In the genomic region with DNA sequence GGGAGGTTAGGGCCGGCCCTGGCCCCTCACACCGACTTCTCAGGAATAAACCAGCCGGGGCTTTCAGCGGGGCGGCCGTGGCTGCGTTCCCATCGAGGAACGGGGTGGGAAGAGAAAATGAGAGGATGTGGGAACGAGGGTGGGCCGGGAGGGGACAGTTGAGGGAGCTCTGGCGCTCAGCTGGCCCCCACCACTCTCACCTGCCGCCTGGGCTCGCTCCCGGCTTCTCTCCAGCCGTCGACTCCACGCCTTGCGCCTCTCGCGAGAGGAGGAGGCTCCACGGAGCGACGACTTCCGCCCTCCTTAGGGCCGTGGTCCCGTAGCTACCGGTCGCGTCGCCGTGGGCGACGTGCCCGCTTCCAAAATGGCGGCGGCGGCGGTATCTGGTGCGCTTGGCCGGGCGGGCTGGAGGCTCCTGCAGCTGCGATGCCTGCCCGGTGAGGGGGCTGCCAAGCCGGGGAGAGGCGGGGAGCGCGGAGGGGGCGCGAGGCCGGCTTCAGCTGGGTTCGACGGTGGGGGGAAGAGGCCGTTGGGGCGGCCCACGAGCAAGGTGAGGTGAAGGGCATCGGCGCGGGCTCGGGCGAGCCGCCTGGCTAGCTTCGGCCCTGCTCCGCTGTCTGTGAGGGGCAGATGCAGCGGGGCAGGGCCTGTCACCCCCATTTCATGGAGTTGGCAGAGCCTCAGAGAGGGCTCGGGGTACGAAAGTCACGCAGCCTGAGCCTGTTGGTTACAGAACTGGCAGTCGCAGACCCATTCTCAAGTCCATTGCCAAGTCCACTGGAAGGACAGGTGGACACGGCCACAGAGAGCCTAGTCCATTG, we compare ENCODE assay signal across 8 cellular contexts. TPM values are rescaled to one million over a fixed set of nuclear protein-coding genes. Genes with fewer than 3 reads are reported as not detected.
DNase-seq lines count a peak whose midpoint lies in the region; ATAC-seq and TF ChIP-seq lines count a peak whose summit lies in the region.

Gene CIAPIN1, minus strand, starts transcription at position 244 of the 821 bp plus-strand sequence. CDS start 6,457 bp downstream, outside the sequence.
A gene with protein sequence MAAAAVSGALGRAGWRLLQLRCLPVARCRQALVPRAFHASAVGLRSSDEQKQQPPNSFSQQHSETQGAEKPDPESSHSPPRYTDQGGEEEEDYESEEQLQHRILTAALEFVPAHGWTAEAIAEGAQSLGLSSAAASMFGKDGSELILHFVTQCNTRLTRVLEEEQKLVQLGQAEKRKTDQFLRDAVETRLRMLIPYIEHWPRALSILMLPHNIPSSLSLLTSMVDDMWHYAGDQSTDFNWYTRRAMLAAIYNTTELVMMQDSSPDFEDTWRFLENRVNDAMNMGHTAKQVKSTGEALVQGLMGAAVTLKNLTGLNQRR (plus strand): TSS at position 338 of the 821 bp plus-strand sequence. CDS start 27 bp downstream, at position 365.

- H3K27ac ChIP-seq in spleen, result peak within 1 kb of the TSS; percentile 77 to 88 (median 86)

- H3K4me1 ChIP-seq in spleen, result peaks cover 15 to 50% (median 33%) of the 10 kb centered on the region in 6 donors

- 0 to 1% (median 0%) methylated on average over 37 to 70 of the region's 70 CpGs for WGBS in spleen, 5 donors

- peak within 1 kb of the TSS; percentile 91 for H3K4me3 Mint-ChIP-seq in activated B cell treated with CpG ODN at 0.5 μM for 24 hours

- H3K27ac Mint-ChIP-seq in activated B cell treated with CpG ODN at 0.5 μM for 24 hours, result peak within 1 kb of the TSS; percentile 84

- H3K27me3 Mint-ChIP-seq in activated B cell treated with CpG ODN at 0.5 μM for 24 hours, result no peaks in the 10 kb centered on the region

- H3K36me3 Mint-ChIP-seq in activated B cell treated with CpG ODN at 0.5 μM for 24 hours (ENCODE audit: low read depth), result peaks cover 17% of the 10 kb centered on the region

- peak within 1 kb of the TSS; percentile 93 to 95 for H3K4me3 ChIP-seq in cardiac fibroblast (replicated peaks in 1 of 2; ENCODE audit: low read depth in 2 of 2, low read length in 2 of 2)
- peak within 1 kb of the TSS; percentile 71 to 97 (median 90) for H3K4me3 ChIP-seq in spleen

- intact Hi-C loops in activated B cell treated with CpG ODN at 0.5 μM for 24 hours (cut with micrococcal nuclease) (loop anchor here (1.0 to 10.0 kb wide), 6 partner anchors 15 to 1285 kb away; partner anchors contain the start of genes CFAP20, GOT2, KATNB1 and POLR2C), spleen (cut with DNase I; ENCODE audit: low total_unique reads) (no loop called here)

- H3K36me3 ChIP-seq in spleen, result peaks cover 0 to 18% (median 13%) of the 10 kb centered on the region in 6 donors

- CTCF ChIA-PET in activated B cell treated with CpG ODN at 0.5 μM for 24 hours (lab: Charles Lee), result interaction anchor here (0.6 to 2.8 kb wide), 6 partner anchors 13 to 147 kb away, joined by 3 to 15 read pairs (median 3); partner anchors contain the start of gene POLR2C

- ATAC-seq in HG03175 (IDR thresholded peaks at IDR 0.05; ENCODE audit: unreplicated experiment), result peak; percentile 97
- ATAC-seq in activated B cell treated with CpG ODN at 0.5 μM for 24 hours (ENCODE audit: low read depth), result peak; percentile 98

- no peaks in the 10 kb centered on the region for H3K9me3 ChIP-seq in spleen

- POLR2A ChIA-PET in activated B cell treated with CpG ODN at 0.5 μM for 24 hours (lab: Charles Lee), result interaction anchor here (0.5 to 3.1 kb wide), 24 partner anchors 9 to 1182 kb away, joined by 3 to 36 read pairs (median 4); partner anchors contain the start of genes ADGRG5, CCDC102A, KATNB1 and POLR2C

- TF ChIP-seq CTCF in activated B cell treated with CpG ODN at 0.5 μM for 24 hours (IDR thresholded peaks at IDR 0.05) (no peak), cardiac fibroblast (IDR thresholded peaks at IDR 0.05; ENCODE audit: low read depth, low read length) (no peak), spleen (IDR thresholded peaks at IDR 0.05 in 8 of 11, conservative IDR thresholded peaks at IDR 0.05 in 3 of 11) (peak in 6 of 11 experiments; percentile 24 to 57 (median 46))

- H3K4me1 Mint-ChIP-seq in activated B cell treated with CpG ODN at 0.5 μM for 24 hours, result peaks cover 19% of the 10 kb centered on the region

- H3K9me3 Mint-ChIP-seq in activated B cell treated with CpG ODN at 0.5 μM for 24 hours, result no peaks in the 10 kb centered on the region

- H3K27me3 ChIP-seq in spleen (replicated peaks in 1 of 7), result no peaks in the 10 kb centered on the region

- in situ Hi-C loops in GM18951 (cut with MboI; ENCODE audit: low sequenced_read_pairs, unreplicated experiment), result no loop called here

- DNase-seq in AG08396 (ENCODE audit: low spot score) (peak; percentile 97), NCI-H345 (lab: John Stamatoyannopoulos, UW) (peak; percentile 89), activated B cell treated with CpG ODN at 0.5 μM for 24 hours (peak; percentile 82), cardiac fibroblast (ENCODE audit: low read depth in 2 of 2) (peak; percentile 92 to 94), inferior parietal cortex (ENCODE audit: extremely low spot score) (peak; percentile 90), spleen (peak; percentile 100)

- peak; percentile 91 for TF ChIP-seq POLR2A in GM18951 (IDR thresholded peaks at IDR 0.05; ENCODE audit: extremely low read depth, insufficient read depth, insufficient read length)
- peak in 2 of 3 donors; percentile 53 to 70 for TF ChIP-seq POLR2A in spleen (IDR thresholded peaks at IDR 0.05)

RNA-seq across cellular contexts. Expression of gene CIAPIN1, which starts in this region (rescaled TPM):
- total RNA-seq in activated B cell treated with CpG ODN at 0.5 μM for 24 hours, result 47.1 and 52.3 TPM in 2 replicates
- 10 to 100 TPM; 21.4 to 39.8 (median 31.3) TPM for total RNA-seq in spleen
- 10 to 100 TPM; 19.6 to 28.4 (median 22.1) TPM for polyA plus RNA-seq in spleen

RNA-seq across cellular contexts. Expression of the second gene that starts in this region (rescaled TPM):
- total RNA-seq in activated B cell treated with CpG ODN at 0.5 μM for 24 hours (30.4 and 34.1 TPM in 2 replicates), spleen (10 to 100 TPM; 25.8 to 39.9 (median 29.6) TPM)
- 10 to 100 TPM; 32.2 to 34.9 (median 34.4) TPM for polyA plus RNA-seq in spleen

Comparison
In these comparisons a context has a peak if more than half of its experiments do, and no peak if none do; other contexts are left out.
1. Peak in every context shown above with its lines: DNase-seq, ATAC-seq, H3K4me3 ChIP-seq and H3K27ac ChIP-seq.
2. CTCF ChIP-seq: peak in spleen (6 of 11); none in activated B cell treated with CpG ODN at 0.5 μM for 24 hours (single experiment) and cardiac fibroblast (single experiment).